ENCODE assay signal across 8 cellular contexts in genomic region chr2:42752299-42752698, GRCh38. TPM values are rescaled to one million over a fixed set of nuclear protein-coding genes. Genes with fewer than 3 reads are reported as not detected.
DNase-seq lines count a peak whose midpoint lies in the region; ATAC-seq, FAIRE-seq and TF ChIP-seq lines count a peak whose summit lies in the region.

No MANE protein-coding gene starts in this region.

- no peak overlapping the region for H3K4me3 ChIP-seq in dorsolateral prefrontal cortex

- FAIRE-seq in GM12891 (lab: Jason Lieb, UNC) = peak; percentile 91

- CTCF ChIA-PET in CD4-positive, alpha-beta T cell (lab: Charles Lee) = no interaction called here

- DNase-seq in GM12891 (ENCODE audit: insufficient read length, low spot score) = no peak
- no peak for DNase-seq in dorsolateral prefrontal cortex
- DNase-seq in NCI-H1417 (lab: John Stamatoyannopoulos, UW) = no peak
- DNase-seq in activated CD4-positive, alpha-beta T cell treated with anti-CD3 and anti-CD28 coated beads, Interleukin-2, amount 50 U/mL, for 1 hour = no peak
- DNase-seq in progenitor cell of endocrine pancreas (ENCODE audit: low spot score, unreplicated experiment) = no peak
- no peak for DNase-seq in CD4-positive, alpha-beta T cell

- H3K9me3 Mint-ChIP-seq in progenitor cell of endocrine pancreas (ENCODE audit: low read depth) = no peaks in the 10 kb centered on the region
- H3K9me3 Mint-ChIP-seq in CD4-positive, alpha-beta T cell = no peaks in the 10 kb centered on the region

- H3K36me3 Mint-ChIP-seq in progenitor cell of endocrine pancreas (ENCODE audit: insufficient read depth) = peaks cover 6% of the 10 kb centered on the region
- peaks cover 63% of the 10 kb centered on the region for H3K36me3 Mint-ChIP-seq in CD4-positive, alpha-beta T cell (ENCODE audit: low read depth)

- H3K27ac Mint-ChIP-seq in progenitor cell of endocrine pancreas = no peak overlapping the region
- no peak overlapping the region for H3K27ac Mint-ChIP-seq in CD4-positive, alpha-beta T cell

- H3K4me1 Mint-ChIP-seq in progenitor cell of endocrine pancreas (ENCODE audit: low read depth) = peaks cover 4% of the 10 kb centered on the region
- H3K4me1 Mint-ChIP-seq in CD4-positive, alpha-beta T cell (ENCODE audit: low read depth) = peaks cover 5% of the 10 kb centered on the region

- H3K27ac ChIP-seq in dorsolateral prefrontal cortex = peak overlapping the region in 46 of 59 donors; percentile 2 to 97 (median 77)
- H3K27ac ChIP-seq in CD4-positive, alpha-beta T cell (ENCODE audit: low read depth, low read length) = no peak overlapping the region

- no peaks in the 10 kb centered on the region for H3K27me3 Mint-ChIP-seq in progenitor cell of endocrine pancreas
- H3K27me3 Mint-ChIP-seq in CD4-positive, alpha-beta T cell = no peaks in the 10 kb centered on the region

- H3K4me3 Mint-ChIP-seq in progenitor cell of endocrine pancreas (ENCODE audit: low read depth) = no peak overlapping the region
- H3K4me3 Mint-ChIP-seq in CD4-positive, alpha-beta T cell = no peak overlapping the region

- TF ChIP-seq POLR2A in GM12891 (IDR thresholded peaks at IDR 0.05; ENCODE audit: low read depth, low read length) = no peak

- intact Hi-C loops in dorsolateral prefrontal cortex (cut with DNase I) = loop anchor here in 1 of 2 donors (5.0 kb wide), 1 partner anchor 55 kb away; no protein-coding TSS in a partner anchor
- intact Hi-C loops in CD4-positive, alpha-beta T cell (cut with DNase I, micrococcal nuclease) = no loop called here

- POLR2A ChIA-PET in CD4-positive, alpha-beta T cell (lab: Charles Lee) = no interaction called here

- TF ChIP-seq CTCF in dorsolateral prefrontal cortex (IDR thresholded peaks at IDR 0.05 in 54 of 56, conservative IDR thresholded peaks at IDR 0.05 in 2 of 56; ENCODE audit: low read depth in 1 of 56, partially characterized antibody in 56 of 56) (no peak), progenitor cell of endocrine pancreas (IDR thresholded peaks at IDR 0.05; ENCODE audit: unreplicated experiment) (no peak)
- no peak for TF ChIP-seq CTCF in CD4-positive, alpha-beta T cell (IDR thresholded peaks at IDR 0.05)

- H3K27me3 ChIP-seq in dorsolateral prefrontal cortex = no peaks in the 10 kb centered on the region
- H3K27me3 ChIP-seq in CD4-positive, alpha-beta T cell (ENCODE audit: control insufficient read depth, insufficient read depth, low read length) = no peaks in the 10 kb centered on the region

- H3K9me3 ChIP-seq in CD4-positive, alpha-beta T cell (ENCODE audit: control insufficient read depth, low read length) = no peaks in the 10 kb centered on the region

- ATAC-seq in GM21515 (IDR thresholded peaks at IDR 0.05; ENCODE audit: unreplicated experiment) (peak; percentile 74), HG03520 (IDR thresholded peaks at IDR 0.05; ENCODE audit: unreplicated experiment) (peak; percentile 54)
- ATAC-seq in CD4-positive, alpha-beta T cell (ENCODE audit: poor library complexity) = no peak

TF ChIP-seq in GM12891, 5 proteins besides CTCF, POLR2A, EP300 and RAD21:
- no peak for TF ChIP-seq POU2F2 (IDR thresholded peaks at IDR 0.05; ENCODE audit: low read depth, low read length)
- peak; percentile 98 for TF ChIP-seq SPI1 (IDR thresholded peaks at IDR 0.05; ENCODE audit: low read depth, low read length)
- TF ChIP-seq TAF1 (IDR thresholded peaks at IDR 0.05; ENCODE audit: low read depth, low read length) = no peak
- TF ChIP-seq POLR2AphosphoS5 (IDR thresholded peaks at IDR 0.05; ENCODE audit: low read depth, low read length) = no peak

RNA-seq across cellular contexts. Expression of gene OXER1, which starts 11.6 kb away (rescaled TPM):
- 2.6 TPM for polyA plus RNA-seq in GM12891 (2012; ENCODE audit: low read depth, missing spikeins)
- 1 to 10 TPM in 14 of 120 experiments, under 1 TPM in 81, not detected in 25; 0.21 to 1.7 (median 0.58) TPM for total RNA-seq in dorsolateral prefrontal cortex
- total RNA-seq in progenitor cell of endocrine pancreas = 4.3 and 4.6 TPM in 2 replicates
- not detected for total RNA-seq in CD4-positive, alpha-beta T cell

RNA-seq across cellular contexts. Expression of gene HAAO, which starts 40.1 kb away (rescaled TPM):
- polyA plus RNA-seq in GM12891 (2012; ENCODE audit: low read depth, missing spikeins) = 17.0 TPM
- total RNA-seq in dorsolateral prefrontal cortex = 1 to 10 TPM in 116 of 120 experiments, under 1 TPM in 4; 0.65 to 6.9 (median 2.5) TPM
- total RNA-seq in progenitor cell of endocrine pancreas = 14.5 and 16.7 TPM in 2 replicates
- total RNA-seq in CD4-positive, alpha-beta T cell = not detected
